In genomic region chr5:1801061-1801953, GRCh38 we compare ENCODE assay signal across 1 cellular context.
TF ChIP-seq lines count a peak whose summit lies in the region.

Gene NDUFS6, plus strand, starts transcription at chr5:1801407. Its CDS starts 11 bp downstream, at chr5:1801418.

TF ChIP-seq in HepG2, 621 proteins besides CTCF, POLR2A, EP300 and RAD21 (continued from another document and continues in another):
- no peak for TF ChIP-seq ZNF597 (CRISPR knock-in tag; IDR thresholded peaks at IDR 0.05)
- TF ChIP-seq REXO4 (CRISPR knock-in tag; IDR thresholded peaks at IDR 0.05; ENCODE audit: borderline replicate concordance): no peak
- TF ChIP-seq ZNF674 (CRISPR knock-in tag; IDR thresholded peaks at IDR 0.05; ENCODE audit: low read depth): no peak
- TF ChIP-seq EHMT2 (IDR thresholded peaks at IDR 0.05; ENCODE audit: borderline replicate concordance, low read depth, low read length): no peak
- no peak for TF ChIP-seq ZNF644 (CRISPR knock-in tag; IDR thresholded peaks at IDR 0.05; ENCODE audit: low read depth)
- TF ChIP-seq IKZF5 (CRISPR knock-in tag; IDR thresholded peaks at IDR 0.05): no peak
- TF ChIP-seq ZNF687 (CRISPR knock-in tag; IDR thresholded peaks at IDR 0.05): peak; percentile 95
- TF ChIP-seq ZNF776 (CRISPR knock-in tag; IDR thresholded peaks at IDR 0.05): peak; percentile 60; the same call in 1 of the 2 replicates
- peak; percentile 85; the same call in 1 of the 2 replicates for TF ChIP-seq ZHX2 (IDR thresholded peaks at IDR 0.05; ENCODE audit: low read depth)
- TF ChIP-seq ZHX2 (CRISPR knock-in tag; IDR thresholded peaks at IDR 0.05; ENCODE audit: borderline replicate concordance): no peak
- TF ChIP-seq ZBTB10 (CRISPR knock-in tag; IDR thresholded peaks at IDR 0.05; ENCODE audit: borderline replicate concordance): peak; percentile 68; the same call in 1 of the 2 replicates
- TF ChIP-seq ZNF225 (CRISPR knock-in tag; IDR thresholded peaks at IDR 0.05): peak; percentile 81; the same call in 1 of the 2 replicates
- no peak for TF ChIP-seq ZNF382 (CRISPR knock-in tag; IDR thresholded peaks at IDR 0.05; ENCODE audit: borderline replicate concordance)
- TF ChIP-seq ZNF331 (CRISPR knock-in tag; IDR thresholded peaks at IDR 0.05): peak; percentile 74; the same call in 1 of the 2 replicates
- TF ChIP-seq ZSCAN25 (CRISPR knock-in tag; IDR thresholded peaks at IDR 0.05): no peak
- TF ChIP-seq ZNF816 (CRISPR knock-in tag; IDR thresholded peaks at IDR 0.05; ENCODE audit: borderline replicate concordance): 0 out of 2 replicates have a peak, but pooled peaks have one; percentile 39
- TF ChIP-seq MYC (CRISPR knock-in tag; IDR thresholded peaks at IDR 0.05; ENCODE audit: borderline replicate concordance): peak; percentile 83
- TF ChIP-seq NR0B2 (CRISPR knock-in tag; IDR thresholded peaks at IDR 0.05): peak; percentile 63; the same call in 1 of the 2 replicates
- no peak for TF ChIP-seq ZNF740 (CRISPR knock-in tag; IDR thresholded peaks at IDR 0.05)
- TF ChIP-seq ZSCAN21 (CRISPR knock-in tag; IDR thresholded peaks at IDR 0.05; ENCODE audit: borderline replicate concordance): peak; percentile 71; the same call in 1 of the 2 replicates
- no peak for TF ChIP-seq SMARCE1 (IDR thresholded peaks at IDR 0.05; ENCODE audit: borderline replicate concordance)
- TF ChIP-seq NR2F6 (IDR thresholded peaks at IDR 0.05): peak; percentile 84
- TF ChIP-seq NR2F6 (CRISPR knock-in tag; IDR thresholded peaks at IDR 0.05): peak; percentile 97
- no peak for TF ChIP-seq TCF7L2 (IDR thresholded peaks at IDR 0.05; ENCODE audit: low read depth, low read length)
- TF ChIP-seq PAX8 (CRISPR knock-in tag; IDR thresholded peaks at IDR 0.05; ENCODE audit: borderline replicate concordance): 0 out of 2 replicates have a peak, but pooled peaks have one; percentile 79
- no peak for TF ChIP-seq USF2 (IDR thresholded peaks at IDR 0.05; ENCODE audit: low read depth, low read length)
- no peak; the same call in 1 of the 2 replicates for TF ChIP-seq USF2 (CRISPR knock-in tag; IDR thresholded peaks at IDR 0.05; ENCODE audit: borderline replicate concordance)
- no peak for TF ChIP-seq ZNF207 (IDR thresholded peaks at IDR 0.05; ENCODE audit: borderline replicate concordance)
- no peak for TF ChIP-seq CEBPG (CRISPR knock-in tag; IDR thresholded peaks at IDR 0.05)
- TF ChIP-seq CENPT (CRISPR knock-in tag; IDR thresholded peaks at IDR 0.05; ENCODE audit: low read depth): no peak
- no peak for TF ChIP-seq HNRNPUL1 (IDR thresholded peaks at IDR 0.05; ENCODE audit: low read depth, low read length)
- no peak for TF ChIP-seq ZKSCAN5 (CRISPR knock-in tag; IDR thresholded peaks at IDR 0.05)
- peak; percentile 90; the same call in 1 of the 2 replicates for TF ChIP-seq ZNF501 (CRISPR knock-in tag; IDR thresholded peaks at IDR 0.05)
- TF ChIP-seq POGK (CRISPR knock-in tag; conservative IDR thresholded peaks at IDR 0.05): peak; percentile 82
- no peak for TF ChIP-seq MXD4 (CRISPR knock-in tag; IDR thresholded peaks at IDR 0.05)
- TF ChIP-seq CHD4 (IDR thresholded peaks at IDR 0.05; ENCODE audit: borderline replicate concordance, low read length): no peak
- TF ChIP-seq JUNB (CRISPR knock-in tag; IDR thresholded peaks at IDR 0.05; ENCODE audit: borderline replicate concordance): peak; percentile 12; the same call in 1 of the 2 replicates
- no peak for TF ChIP-seq TBL1XR1 (IDR thresholded peaks at IDR 0.05; ENCODE audit: borderline replicate concordance, low read length, partially characterized antibody)
